Comparison of ENCODE assay signal across 1 cellular context in genomic region chr10:21515581-21516269, GRCh38.
TF ChIP-seq lines count a peak whose summit lies in the region.

No MANE protein-coding gene starts in this region.

TF ChIP-seq in endothelial cell of umbilical vein, 7 proteins besides CTCF, POLR2A, EP300 and RAD21:
- TF ChIP-seq JUN (IDR thresholded peaks at IDR 0.05; ENCODE audit: borderline replicate concordance, insufficient read depth, insufficient read length, low read depth) (no peak), MYC (IDR thresholded peaks at IDR 0.05; ENCODE audit: low read depth, low read length) (no peak), POLR2AphosphoS5 (IDR thresholded peaks at IDR 0.05; ENCODE audit: insufficient read depth, low read depth, low read length) (no peak), MAX (IDR thresholded peaks at IDR 0.05; ENCODE audit: insufficient read depth, insufficient read length) (no peak), FOS (IDR thresholded peaks at IDR 0.05; ENCODE audit: borderline replicate concordance, insufficient read depth, low read length) (no peak), EZH2 (IDR thresholded peaks at IDR 0.05; ENCODE audit: borderline replicate concordance, low read depth, low read length, severe bottlenecking) (no peak), GATA2 (IDR thresholded peaks at IDR 0.05; ENCODE audit: insufficient read depth, insufficient read length, low read depth, low read length) (no peak)
